2 cellular contexts compared by ENCODE assay signal in the genomic region with DNA sequence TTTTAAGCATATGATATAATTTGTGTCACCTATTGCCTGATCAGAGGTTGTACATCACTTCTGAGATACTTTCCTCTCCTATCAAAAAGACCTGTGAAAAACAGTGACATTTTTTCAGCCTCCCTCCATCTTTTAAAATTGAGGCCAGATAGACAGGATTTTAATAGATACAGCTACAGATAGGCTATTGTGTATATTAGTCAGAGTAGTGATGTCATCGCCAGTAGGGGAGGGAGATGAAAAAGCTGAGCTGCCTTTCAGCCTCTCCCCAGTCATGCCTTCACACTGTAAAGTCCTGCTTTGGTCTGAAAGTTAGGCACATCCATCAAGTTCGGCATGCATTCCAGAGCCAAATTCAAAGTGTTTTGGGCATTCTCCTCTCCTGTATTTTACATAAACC.
TF ChIP-seq lines count a peak whose summit lies in the region.

No MANE protein-coding gene starts in this region.

TF ChIP-seq in HepG2, 621 proteins besides CTCF, POLR2A, EP300 and RAD21:
- TF ChIP-seq ATF7 (IDR thresholded peaks at IDR 0.05) (peak; percentile 83), ATF7 (CRISPR knock-in tag; IDR thresholded peaks at IDR 0.05) (no peak), REST (IDR thresholded peaks at IDR 0.05; ENCODE audit: borderline replicate concordance in 1 of 2, low read depth in 1 of 2, low read length in 2 of 2) (no peak), ZNF281 (CRISPR knock-in tag; IDR thresholded peaks at IDR 0.05; ENCODE audit: borderline replicate concordance) (no peak), ATF3 (CRISPR knock-in tag; IDR thresholded peaks at IDR 0.05) (no peak), CREB1 (IDR thresholded peaks at IDR 0.05) (peak; percentile 72), CREB1 (CRISPR knock-in tag; IDR thresholded peaks at IDR 0.05) (no peak)
- TF ChIP-seq, protein P1, sequence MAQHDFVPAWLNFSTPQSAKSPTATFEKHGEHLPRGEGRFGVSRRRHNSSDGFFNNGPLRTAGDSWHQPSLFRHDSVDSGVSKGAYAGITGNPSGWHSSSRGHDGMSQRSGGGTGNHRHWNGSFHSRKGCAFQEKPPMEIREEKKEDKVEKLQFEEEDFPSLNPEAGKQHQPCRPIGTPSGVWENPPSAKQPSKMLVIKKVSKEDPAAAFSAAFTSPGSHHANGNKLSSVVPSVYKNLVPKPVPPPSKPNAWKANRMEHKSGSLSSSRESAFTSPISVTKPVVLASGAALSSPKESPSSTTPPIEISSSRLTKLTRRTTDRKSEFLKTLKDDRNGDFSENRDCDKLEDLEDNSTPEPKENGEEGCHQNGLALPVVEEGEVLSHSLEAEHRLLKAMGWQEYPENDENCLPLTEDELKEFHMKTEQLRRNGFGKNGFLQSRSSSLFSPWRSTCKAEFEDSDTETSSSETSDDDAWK (CRISPR knock-in tag; IDR thresholded peaks at IDR 0.05) = no peak
TF ChIP-seq in HepG2: peak in this region for 2.

TF ChIP-seq in SK-N-SH treated with all-trans-retinoic acid at 6 μM for 48 hours, 23 proteins besides CTCF, POLR2A, EP300 and RAD21:
- no peak for TF ChIP-seq TCF4 (CRISPR knock-in tag; IDR thresholded peaks at IDR 0.05; ENCODE audit: borderline replicate concordance)
- no peak for TF ChIP-seq ZNF70 (CRISPR knock-in tag; IDR thresholded peaks at IDR 0.05)
- TF ChIP-seq, protein P2, sequence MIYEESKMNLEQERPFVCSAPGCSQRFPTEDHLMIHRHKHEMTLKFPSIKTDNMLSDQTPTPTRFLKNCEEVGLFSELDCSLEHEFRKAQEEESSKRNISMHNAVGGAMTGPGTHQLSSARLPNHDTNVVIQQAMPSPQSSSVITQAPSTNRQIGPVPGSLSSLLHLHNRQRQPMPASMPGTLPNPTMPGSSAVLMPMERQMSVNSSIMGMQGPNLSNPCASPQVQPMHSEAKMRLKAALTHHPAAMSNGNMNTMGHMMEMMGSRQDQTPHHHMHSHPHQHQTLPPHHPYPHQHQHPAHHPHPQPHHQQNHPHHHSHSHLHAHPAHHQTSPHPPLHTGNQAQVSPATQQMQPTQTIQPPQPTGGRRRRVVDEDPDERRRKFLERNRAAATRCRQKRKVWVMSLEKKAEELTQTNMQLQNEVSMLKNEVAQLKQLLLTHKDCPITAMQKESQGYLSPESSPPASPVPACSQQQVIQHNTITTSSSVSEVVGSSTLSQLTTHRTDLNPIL (CRISPR knock-in tag; IDR thresholded peaks at IDR 0.05; ENCODE audit: low read depth) = no peak
